Comparison of ENCODE assay signal across 11 cellular contexts in genomic region chr1:18480315-18481189, GRCh38. TPM values are rescaled to one million over a fixed set of nuclear protein-coding genes. Genes with fewer than 3 reads are reported as not detected.
DNase-seq lines count a peak whose midpoint lies in the region; TF ChIP-seq lines count a peak whose summit lies in the region.
"Had no signal": no experiment of that assay in that cellular context is flagged by ENCODE, and none has a peak within 500 bp of the region (broad histone marks: within the 10 kb centered on the region; RNA-seq: fewer than 3 reads in every experiment).

Gene KLHDC7A (plus strand): TSS chr1:18480930. CDS start chr1:18480982, 52 bp downstream.

- TF ChIP-seq CTCF in Caco-2 (IDR thresholded peaks at IDR 0.05; ENCODE audit: insufficient read depth in 1 of 2, low read depth in 1 of 2, low read length in 1 of 2, severe bottlenecking in 1 of 2, unreplicated experiment in 1 of 2), result no peak
- TF ChIP-seq CTCF in endodermal cell (conservative IDR thresholded peaks at IDR 0.05), result peak; percentile 8
- TF ChIP-seq CTCF in vagina (IDR thresholded peaks at IDR 0.05), result no peak

- DNase-seq in Caco-2, result peak; percentile 88 to 92
- peak; percentile 87 for DNase-seq in NCI-H2029 treated with DMSO at 0.1 percent for 48 hours (lab: John Stamatoyannopoulos, UW)
- DNase-seq in endodermal cell, result peak; percentile 96
- DNase-seq in activated effector memory CD4-positive, alpha-beta T cell treated with anti-CD3 and anti-CD28 coated beads, Interleukin-2, amount 50 U/mL, for 16 hours, result no peak
- DNase-seq in vagina (ENCODE audit: extremely low spot score in 2 of 2), result no peak
- no peak for DNase-seq in GOT3 (lab: John Stamatoyannopoulos, UW)
- no peak for DNase-seq in activated naive CD4-positive, alpha-beta T cell treated with anti-CD3 and anti-CD28 coated beads, Interleukin-2, amount 10 ng/mL, durations not matched to agents 7 days and 5 days
- DNase-seq: activated CD8-positive, alpha-beta T cell treated with anti-CD3 and anti-CD28 coated beads, Interleukin-2, amount 10 ng/mL, durations not matched to agents 7 days and 5 days; hippocampal formation; stimulated activated CD4-positive, alpha-beta T cell treated with anti-CD3 and anti-CD28 coated beads, Interleukin-12 subunit alpha, Interleukin-12 subunit beta, amount 100 ng/mL, for 4 hours had no signal

- H3K27me3 Mint-ChIP-seq in Caco-2 (ENCODE audit: insufficient read depth, unreplicated experiment), result no peaks in the 10 kb centered on the region
- peaks cover 2% of the 10 kb centered on the region for H3K27me3 Mint-ChIP-seq in endodermal cell (ENCODE audit: insufficient read depth)
- peaks cover 11% of the 10 kb centered on the region for H3K27me3 Mint-ChIP-seq in activated naive CD4-positive, alpha-beta T cell treated with anti-CD3 and anti-CD28 coated beads, Interleukin-2, amount 10 ng/mL, durations not matched to agents 7 days and 5 days

- no TSS peak for BruUV-seq in Caco-2 (replicated peaks; lab: Mats Ljungman, UMichigan)

- TF ChIP-seq POLR2A in vagina (IDR thresholded peaks at IDR 0.05), result no peak

- POLR2A ChIA-PET in Caco-2 (lab: Charles Lee), result interaction anchor here (0.9 kb wide), 1 partner anchor 178 kb away, joined by 3 read pairs; no protein-coding TSS in a partner anchor

- intact Hi-C loops in Caco-2 (cut with micrococcal nuclease; ENCODE audit: unreplicated experiment), result loop anchor here (5.0 kb wide), 1 partner anchor 63 kb away; no protein-coding TSS in a partner anchor
- intact Hi-C loops in vagina (cut with DNase I), result no loop called here

- peak within 1 kb of the TSS; percentile 55 for H3K27ac ChIP-seq in endodermal cell (ENCODE audit: low read depth, low read length)
- H3K27ac ChIP-seq in mucosa of rectum (ENCODE audit: low read depth in 2 of 2, low read length in 2 of 2), result peak within 1 kb of the TSS; percentile 56 to 79
- H3K27ac ChIP-seq in vagina, result no peak within 1 kb of the TSS

- peak within 1 kb of the TSS; percentile 70 for H3K27ac Mint-ChIP-seq in Caco-2 (ENCODE audit: unreplicated experiment)
- peak within 1 kb of the TSS; percentile 84 for H3K27ac Mint-ChIP-seq in endodermal cell
- H3K27ac Mint-ChIP-seq in activated naive CD4-positive, alpha-beta T cell treated with anti-CD3 and anti-CD28 coated beads, Interleukin-2, amount 10 ng/mL, durations not matched to agents 7 days and 5 days, result no peak within 1 kb of the TSS
- H3K27ac Mint-ChIP-seq: activated CD8-positive, alpha-beta T cell treated with anti-CD3 and anti-CD28 coated beads, Interleukin-2, amount 10 ng/mL, durations not matched to agents 7 days and 5 days had no signal

- H3K36me3 Mint-ChIP-seq in Caco-2 (ENCODE audit: insufficient read depth, unreplicated experiment) (no peaks in the 10 kb centered on the region), endodermal cell (ENCODE audit: low read depth) (peaks cover 5% of the 10 kb centered on the region)
- no peaks in the 10 kb centered on the region for H3K36me3 Mint-ChIP-seq in activated naive CD4-positive, alpha-beta T cell treated with anti-CD3 and anti-CD28 coated beads, Interleukin-2, amount 10 ng/mL, durations not matched to agents 7 days and 5 days

- H3K4me3 Mint-ChIP-seq in Caco-2 (ENCODE audit: unreplicated experiment) (peak within 1 kb of the TSS; percentile 65), endodermal cell (peak within 1 kb of the TSS; percentile 36)
- no peak within 1 kb of the TSS for H3K4me3 Mint-ChIP-seq in activated naive CD4-positive, alpha-beta T cell treated with anti-CD3 and anti-CD28 coated beads, Interleukin-2, amount 10 ng/mL, durations not matched to agents 7 days and 5 days
- H3K4me3 Mint-ChIP-seq: activated CD8-positive, alpha-beta T cell treated with anti-CD3 and anti-CD28 coated beads, Interleukin-2, amount 10 ng/mL, durations not matched to agents 7 days and 5 days had no signal

- no peaks in the 10 kb centered on the region for H3K9me3 ChIP-seq in Caco-2
- H3K9me3 ChIP-seq in endodermal cell (ENCODE audit: control insufficient read depth, low read length), result no peaks in the 10 kb centered on the region
- no peaks in the 10 kb centered on the region for H3K9me3 ChIP-seq in mucosa of rectum (ENCODE audit: control insufficient read depth in 2 of 2, low read length in 2 of 2)
- no peaks in the 10 kb centered on the region for H3K9me3 ChIP-seq in vagina

- no peaks in the 10 kb centered on the region for H3K9me3 Mint-ChIP-seq in Caco-2 (ENCODE audit: unreplicated experiment)
- no peaks in the 10 kb centered on the region for H3K9me3 Mint-ChIP-seq in endodermal cell
- no peaks in the 10 kb centered on the region for H3K9me3 Mint-ChIP-seq in activated naive CD4-positive, alpha-beta T cell treated with anti-CD3 and anti-CD28 coated beads, Interleukin-2, amount 10 ng/mL, durations not matched to agents 7 days and 5 days

- no peaks in the 10 kb centered on the region for H3K4me1 Mint-ChIP-seq in Caco-2 (ENCODE audit: low read depth, unreplicated experiment)
- H3K4me1 Mint-ChIP-seq in endodermal cell, result peaks cover 38% of the 10 kb centered on the region
- peaks cover 14% of the 10 kb centered on the region for H3K4me1 Mint-ChIP-seq in activated naive CD4-positive, alpha-beta T cell treated with anti-CD3 and anti-CD28 coated beads, Interleukin-2, amount 10 ng/mL, durations not matched to agents 7 days and 5 days

- H3K27me3 ChIP-seq in Caco-2 (replicated peaks; ENCODE audit: control insufficient read depth, insufficient read depth, low read length) (no peaks in the 10 kb centered on the region), endodermal cell (ENCODE audit: control insufficient read depth, insufficient read depth, low read length, poor library complexity, severe bottlenecking) (no peaks in the 10 kb centered on the region), mucosa of rectum (ENCODE audit: control insufficient read depth in 2 of 2, insufficient read depth in 2 of 2, low read length in 2 of 2) (no peaks in the 10 kb centered on the region), vagina (no peaks in the 10 kb centered on the region)

- 21 to 31% methylated on average over 11 to 13 of the region's 13 CpGs for WGBS in endodermal cell (ENCODE audit: insufficient coverage in 1 of 2, insufficient read length in 1 of 2), 2 experiments

- peak within 1 kb of the TSS; percentile 24 for H3K4me3 ChIP-seq in Caco-2 (ENCODE audit: low read depth, low read length)
- H3K4me3 ChIP-seq in endodermal cell (ENCODE audit: low read length), result peak within 1 kb of the TSS; percentile 63
- H3K4me3 ChIP-seq in mucosa of rectum (ENCODE audit: low read length in 2 of 2), result peak within 1 kb of the TSS; percentile 14 to 20
- H3K4me3 ChIP-seq in vagina, result no peak within 1 kb of the TSS

- H3K36me3 ChIP-seq in Caco-2 (ENCODE audit: control insufficient read depth, insufficient read depth, low read length), result no peaks in the 10 kb centered on the region; the same call in none of the 2 replicates
- no peaks in the 10 kb centered on the region for H3K36me3 ChIP-seq in endodermal cell (ENCODE audit: control insufficient read depth, insufficient read depth, low read length)
- no peaks in the 10 kb centered on the region for H3K36me3 ChIP-seq in mucosa of rectum (ENCODE audit: control insufficient read depth in 2 of 2, insufficient read depth in 2 of 2, low read length in 2 of 2)
- H3K36me3 ChIP-seq in vagina, result no peaks in the 10 kb centered on the region

- CTCF ChIA-PET in Caco-2 (lab: Charles Lee), result interaction anchor here (0.9 kb wide), 1 partner anchor 95 kb away, joined by 7 read pairs; no protein-coding TSS in a partner anchor
- CTCF ChIA-PET in activated naive CD4-positive, alpha-beta T cell treated with anti-CD3 and anti-CD28 coated beads, Interleukin-2, amount 10 ng/mL, durations not matched to agents 7 days and 5 days (lab: Charles Lee), result no interaction called here

- H3K4me1 ChIP-seq in Caco-2, result peaks cover 21% of the 10 kb centered on the region
- H3K4me1 ChIP-seq in endodermal cell (ENCODE audit: control insufficient read depth, insufficient read depth, low read length), result peaks cover 12% of the 10 kb centered on the region
- H3K4me1 ChIP-seq in mucosa of rectum (ENCODE audit: control insufficient read depth in 2 of 2, insufficient read depth in 2 of 2, low read length in 2 of 2), result peaks cover 10 to 20% of the 10 kb centered on the region in 2 donors
- no peaks in the 10 kb centered on the region for H3K4me1 ChIP-seq in vagina

- no peak within 1 kb of the TSS for H3K9ac ChIP-seq in endodermal cell (ENCODE audit: extremely low read depth, low read length, poor library complexity, severe bottlenecking)
- H3K9ac ChIP-seq in mucosa of rectum (ENCODE audit: low read depth in 1 of 2, low read length in 2 of 2), result peak within 1 kb of the TSS in 1 of 2 donors; percentile 27

RNA-seq across cellular contexts. Expression of gene KLHDC7A, which starts in this region (rescaled TPM):
- total RNA-seq in Caco-2 (2022), result 5.7 and 6.1 TPM in 2 replicates
- total RNA-seq in endodermal cell, result 1 to 10 TPM; 4.4 to 7.2 TPM
- 1.1 TPM for polyA plus RNA-seq in endodermal cell (2013, experiment 1 of 2)
- 1.3 TPM for polyA plus RNA-seq in endodermal cell (2013, experiment 2 of 2)
- total RNA-seq in vagina, result not detected
- total RNA-seq: activated CD8-positive, alpha-beta T cell treated with anti-CD3 and anti-CD28 coated beads, Interleukin-2, amount 10 ng/mL, durations not matched to agents 7 days and 5 days had no signal

Comparison
In these comparisons a context has a peak if more than half of its experiments do, and no peak if none do; other contexts are left out.
1. DNase-seq: peak in Caco-2 (2 of 2), NCI-H2029 treated with DMSO at 0.1 percent for 48 hours (single experiment) and endodermal cell (single experiment); none in activated effector memory CD4-positive, alpha-beta T cell treated with anti-CD3 and anti-CD28 coated beads, Interleukin-2, amount 50 U/mL, for 16 hours (single experiment), vagina (0 of 2), GOT3 (single experiment) and activated naive CD4-positive, alpha-beta T cell treated with anti-CD3 and anti-CD28 coated beads, Interleukin-2, amount 10 ng/mL, durations not matched to agents 7 days and 5 days (single experiment).
2. H3K4me3 ChIP-seq: peak in Caco-2 (single experiment), endodermal cell (single experiment) and mucosa of rectum (2 of 2); none in vagina (0 of 2).